In genomic region chr17:7523033-7523432, GRCh38 we compare ENCODE assay signal across 9 cellular contexts. TPM values are rescaled to one million over a fixed set of nuclear protein-coding genes. Genes with fewer than 3 reads are reported as not detected.
DNase-seq lines count a peak whose midpoint lies in the region; ATAC-seq, FAIRE-seq and TF ChIP-seq lines count a peak whose summit lies in the region.
"Had no signal": no experiment of that assay in that cellular context is flagged by ENCODE, and none has a peak within 500 bp of the region (broad histone marks: within the 10 kb centered on the region; RNA-seq: fewer than 3 reads in every experiment).

No MANE protein-coding gene starts in this region.

- peaks cover 2 to 7% (median 5%) of the 10 kb centered on the region in 3 donors for H3K4me1 Mint-ChIP-seq in naive B cell

- no peaks in the 10 kb centered on the region for H3K27me3 Mint-ChIP-seq in naive B cell

- H3K9me3 ChIP-seq in HAP-1: no peaks in the 10 kb centered on the region
- H3K9me3 ChIP-seq: pancreas had no signal

- no peak for TF ChIP-seq CTCF in omental fat pad (IDR thresholded peaks at IDR 0.05)

- ATAC-seq in naive B cell (ENCODE audit: low read depth in 2 of 2) (peak; percentile 46 to 64), GM18519 (IDR thresholded peaks at IDR 0.05; ENCODE audit: low FRiP score, unreplicated experiment) (no peak), omental fat pad (ENCODE audit: low FRiP score) (no peak)

- no peaks in the 10 kb centered on the region for H3K36me3 ChIP-seq in HAP-1 (replicated peaks)
- H3K36me3 ChIP-seq: pancreas had no signal

- H3K27ac Mint-ChIP-seq in naive B cell: peak overlapping the region in 2 of 6 donors; percentile 53 to 58

- in situ Hi-C loops in HAP-1 (cut with MboI; ENCODE audit: low sequenced_read_pairs): no loop called here

- H3K36me3 Mint-ChIP-seq in naive B cell: no peaks in the 10 kb centered on the region

- FAIRE-seq in HTR-8/SVneo (lab: Jason Lieb, UNC): no peak
- FAIRE-seq: pancreas had no signal

- H3K4me3 Mint-ChIP-seq in naive B cell: peak overlapping the region in 2 of 8 donors; percentile 8 to 45

- H3K9me3 Mint-ChIP-seq in naive B cell: peaks cover 0 to 12% (median 2%) of the 10 kb centered on the region in 7 donors

- no peaks in the 10 kb centered on the region for H3K27me3 ChIP-seq in HAP-1 (ENCODE audit: low read depth)
- H3K27me3 ChIP-seq: pancreas had no signal

- DNase-seq in HAP-1 (ENCODE audit: low spot score in 2 of 2) (peak; percentile 72 to 80), UCSD-AML1 (lab: John Stamatoyannopoulos, UW; ENCODE audit: unreplicated experiment) (peak; percentile 48), cerebellar cortex (ENCODE audit: low spot score) (peak; percentile 16), naive B cell (peak; percentile 27), middle frontal gyrus (ENCODE audit: extremely low spot score, low spot score) (no peak), omental fat pad (ENCODE audit: low spot score) (no peak), HTR-8/SVneo (ENCODE audit: insufficient read length, low spot score) (no peak)
- DNase-seq: pancreas had no signal

- H3K4me1 ChIP-seq in HAP-1: peaks cover 4% of the 10 kb centered on the region; the same call in 1 of the 2 replicates
- H3K4me1 ChIP-seq: pancreas had no signal

- no peak overlapping the region for H3K4me3 ChIP-seq in HAP-1
- H3K4me3 ChIP-seq: pancreas had no signal

RNA-seq across cellular contexts. Expression of gene TNFSF12, which starts 25.8 kb away (rescaled TPM):
- 10 to 100 TPM; 21.6 to 33.3 (median 28.0) TPM for polyA plus RNA-seq in naive B cell (ENCODE audit: low read depth in 6 of 6)
- total RNA-seq in omental fat pad: 10 to 100 TPM; 29.2 to 64.5 (median 41.5) TPM

RNA-seq across cellular contexts. Expression of gene TNFSF13, which starts 35.5 kb away (rescaled TPM):
- 10 to 100 TPM; 32.2 to 43.1 (median 38.5) TPM for polyA plus RNA-seq in naive B cell (ENCODE audit: low read depth in 6 of 6)
- total RNA-seq in omental fat pad: 10 to 100 TPM; 24.5 to 70.9 (median 48.3) TPM

RNA-seq across cellular contexts. Expression of gene SENP3, which starts 38.7 kb away (rescaled TPM):
- polyA plus RNA-seq in naive B cell (ENCODE audit: low read depth in 6 of 6): 10 to 100 TPM; 16.0 to 21.9 (median 18.2) TPM
- 10 to 100 TPM; 48.9 to 66.7 (median 59.0) TPM for total RNA-seq in omental fat pad

RNA-seq across cellular contexts. Expression of gene POLR2A, which starts 38.9 kb away (rescaled TPM):
- polyA plus RNA-seq in naive B cell (ENCODE audit: low read depth in 6 of 6): 10 to 100 TPM; 13.6 to 88.9 (median 47.1) TPM
- total RNA-seq in omental fat pad: 10 to 100 TPM; 57.1 to 99.2 (median 77.1) TPM

RNA-seq across cellular contexts. Expression of gene SLC35G6, which starts 41.8 kb away (rescaled TPM):
- polyA plus RNA-seq in naive B cell (ENCODE audit: low read depth in 6 of 6): under 1 TPM in 2 of 6 donors, not detected in 4; 0.14 to 0.39 TPM
- not detected for total RNA-seq in omental fat pad
- total RNA-seq: pancreas had no signal

Comparison
In these comparisons a context has a peak if more than half of its experiments do, and no peak if none do; other contexts are left out.
1. DNase-seq: peak in HAP-1 (2 of 2), UCSD-AML1 (single experiment), cerebellar cortex (single experiment) and naive B cell (single experiment); none in middle frontal gyrus (single experiment), omental fat pad (single experiment) and HTR-8/SVneo (single experiment).
2. ATAC-seq: peak in naive B cell (2 of 2); none in GM18519 (single experiment) and omental fat pad (single experiment).